In genomic region chr9:97629136-97629535, GRCh38 we compare ENCODE assay signal across 18 cellular contexts. TPM values are rescaled to one million over a fixed set of nuclear protein-coding genes. Genes with fewer than 3 reads are reported as not detected.
DNase-seq lines count a peak whose midpoint lies in the region; ATAC-seq and TF ChIP-seq lines count a peak whose summit lies in the region.
"Had no signal": no experiment of that assay in that cellular context is flagged by ENCODE, and none has a peak within 500 bp of the region (broad histone marks: within the 10 kb centered on the region; RNA-seq: fewer than 3 reads in every experiment).

No MANE protein-coding gene starts in this region.

- DNase-seq in heart left ventricle (no peak), Right ventricle myocardium inferior (ENCODE audit: missing footprints) (no peak), endodermal cell (no peak), neural progenitor cell (ENCODE audit: low spot score) (no peak), WERI-Rb-1 (no peak), ACHN (no peak)
- DNase-seq: DMS 273 treated with DMSO at 0.1 percent for 48 hours, GDM1, KBM-7, NCI-H1092, NCI-H146, NCI-H510A, NCI-H774 had no signal

- H3K4me3 Mint-ChIP-seq in endodermal cell = no peak overlapping the region
- H3K4me3 Mint-ChIP-seq in neural progenitor cell = no peak overlapping the region

- H3K36me3 Mint-ChIP-seq in endodermal cell (ENCODE audit: low read depth) = peaks cover 22% of the 10 kb centered on the region
- H3K36me3 Mint-ChIP-seq in neural progenitor cell = peaks cover 10% of the 10 kb centered on the region

- H3K9me3 ChIP-seq in heart left ventricle (no peaks in the 10 kb centered on the region), HUES48 (ENCODE audit: control insufficient read depth, insufficient read depth, low read length) (no peaks in the 10 kb centered on the region), endodermal cell (ENCODE audit: control insufficient read depth, low read length) (peaks cover 4% of the 10 kb centered on the region), neural progenitor cell (ENCODE audit: low read depth) (no peaks in the 10 kb centered on the region), WERI-Rb-1 (ENCODE audit: severe bottlenecking) (no peaks in the 10 kb centered on the region)
- H3K9me3 ChIP-seq: BLaER1 treated with 17β-estradiol and CSF1 and Interleukin-3, amounts not matched to agents 10 nM and 100 nM had no signal

- TF ChIP-seq CTCF in heart left ventricle (IDR thresholded peaks at IDR 0.05) (no peak), endodermal cell (conservative IDR thresholded peaks at IDR 0.05) (peak; percentile 45), neural progenitor cell (IDR thresholded peaks at IDR 0.05) (no peak), WERI-Rb-1 (IDR thresholded peaks at IDR 0.05; ENCODE audit: low read depth, low read length) (no peak)

- H3F3A ChIP-seq in neural progenitor cell (ENCODE audit: low read depth) = peaks cover 29% of the 10 kb centered on the region

- H2AFZ ChIP-seq in neural progenitor cell (replicated peaks) = no peak overlapping the region

- H3K27ac ChIP-seq in heart left ventricle = peak overlapping the region in 8 of 12 donors; percentile 11 to 57 (median 26)
- peak overlapping the region; percentile 40 for H3K27ac ChIP-seq in HUES48 (ENCODE audit: low read depth, low read length)
- no peak overlapping the region for H3K27ac ChIP-seq in endodermal cell (ENCODE audit: low read depth, low read length)
- H3K27ac ChIP-seq in neural progenitor cell = no peak overlapping the region
- no peak overlapping the region for H3K27ac ChIP-seq in WERI-Rb-1
- H3K27ac ChIP-seq: BLaER1 treated with 17β-estradiol and CSF1 and Interleukin-3, amounts not matched to agents 10 nM and 100 nM; HL-60 had no signal

- peaks cover 0 to 49% (median 24%) of the 10 kb centered on the region in 12 donors for H3K4me1 ChIP-seq in heart left ventricle
- peaks cover 14% of the 10 kb centered on the region for H3K4me1 ChIP-seq in HUES48 (ENCODE audit: control insufficient read depth, insufficient read depth, low read length)
- no peaks in the 10 kb centered on the region for H3K4me1 ChIP-seq in endodermal cell (ENCODE audit: control insufficient read depth, insufficient read depth, low read length)
- peaks cover 17% of the 10 kb centered on the region for H3K4me1 ChIP-seq in neural progenitor cell

- peaks cover 69% of the 10 kb centered on the region for H3K79me2 ChIP-seq in neural progenitor cell (ENCODE audit: low read depth)

- H3K4me3 ChIP-seq in heart left ventricle = no peak overlapping the region
- no peak overlapping the region for H3K4me3 ChIP-seq in HUES48 (ENCODE audit: low read depth, low read length)
- H3K4me3 ChIP-seq in endodermal cell (ENCODE audit: low read length) = no peak overlapping the region
- no peak overlapping the region for H3K4me3 ChIP-seq in neural progenitor cell
- no peak overlapping the region for H3K4me3 ChIP-seq in WERI-Rb-1 (ENCODE audit: low read depth, low read length)
- H3K4me3 ChIP-seq: BLaER1 treated with 17β-estradiol and CSF1 and Interleukin-3, amounts not matched to agents 10 nM and 100 nM had no signal

- in situ Hi-C loops in ACHN (cut with HindIII; ENCODE audit: low pct_ligation_motif_present, low pct_unique_long_range_greater_than_20kb, low sequenced_read_pairs) = no loop called here

- H3K4me2 ChIP-seq in neural progenitor cell = peak overlapping the region; percentile 44
- H3K4me2 ChIP-seq: BLaER1 treated with 17β-estradiol and CSF1 and Interleukin-3, amounts not matched to agents 10 nM and 100 nM had no signal

- H3K27ac Mint-ChIP-seq in endodermal cell (no peak overlapping the region), neural progenitor cell (peak overlapping the region; percentile 73)

- ATAC-seq in heart left ventricle (no peak), Right ventricle myocardium inferior (no peak), HG02981 (IDR thresholded peaks at IDR 0.05; ENCODE audit: unreplicated experiment) (no peak)
- ATAC-seq: SK-N-SH treated with all-trans-retinoic acid at 6 μM for 48 hours had no signal

- H3K4me1 Mint-ChIP-seq in endodermal cell (peaks cover 11% of the 10 kb centered on the region), neural progenitor cell (peaks cover 14% of the 10 kb centered on the region)

- H3K9me3 Mint-ChIP-seq in endodermal cell = peaks cover under 1% of the 10 kb centered on the region
- H3K9me3 Mint-ChIP-seq in neural progenitor cell = no peaks in the 10 kb centered on the region

- intact Hi-C loops in heart left ventricle (cut with DNase I) = no loop called here
- intact Hi-C loops in Right ventricle myocardium inferior (cut with DNase I) = no loop called here

- peaks cover 23% of the 10 kb centered on the region for H4K20me1 ChIP-seq in neural progenitor cell (ENCODE audit: low read depth)

- no peak for TF ChIP-seq POLR2A in heart left ventricle (IDR thresholded peaks at IDR 0.05)

- no peaks in the 10 kb centered on the region for H3K27me3 ChIP-seq in heart left ventricle
- H3K27me3 ChIP-seq in HUES48 (ENCODE audit: control insufficient read depth, insufficient read depth, low read length) = no peaks in the 10 kb centered on the region
- no peaks in the 10 kb centered on the region for H3K27me3 ChIP-seq in endodermal cell (ENCODE audit: control insufficient read depth, insufficient read depth, low read length, poor library complexity, severe bottlenecking)
- H3K27me3 ChIP-seq in neural progenitor cell = no peaks in the 10 kb centered on the region
- no peaks in the 10 kb centered on the region for H3K27me3 ChIP-seq in WERI-Rb-1 (ENCODE audit: insufficient read depth, low read depth, severe bottlenecking)
- H3K27me3 ChIP-seq: BLaER1 treated with 17β-estradiol and CSF1 and Interleukin-3, amounts not matched to agents 10 nM and 100 nM had no signal

- H3K9ac ChIP-seq in HUES48 (ENCODE audit: low read depth, low read length) = no peak overlapping the region
- H3K9ac ChIP-seq in endodermal cell (ENCODE audit: extremely low read depth, low read length, poor library complexity, severe bottlenecking) = no peak overlapping the region
- no peak overlapping the region for H3K9ac ChIP-seq in neural progenitor cell
- H3K9ac ChIP-seq: BLaER1 treated with 17β-estradiol and CSF1 and Interleukin-3, amounts not matched to agents 10 nM and 100 nM had no signal

- H3K27me3 Mint-ChIP-seq in endodermal cell (ENCODE audit: insufficient read depth) (no peaks in the 10 kb centered on the region), neural progenitor cell (ENCODE audit: insufficient read depth, low read depth) (peaks cover 2% of the 10 kb centered on the region)

- H3K36me3 ChIP-seq in heart left ventricle (peaks cover 0 to 34% (median 21%) of the 10 kb centered on the region in 9 donors), HUES48 (ENCODE audit: control insufficient read depth, insufficient read depth, low read length) (peaks cover 31% of the 10 kb centered on the region), endodermal cell (ENCODE audit: control insufficient read depth, insufficient read depth, low read length) (peaks cover 30% of the 10 kb centered on the region), neural progenitor cell (peaks cover 21% of the 10 kb centered on the region), WERI-Rb-1 (peaks cover 29% of the 10 kb centered on the region)

RNA-seq across cellular contexts. Expression of gene TSTD2, which starts 4.0 kb away (rescaled TPM):
- total RNA-seq in heart left ventricle = 10 to 100 TPM; 16.5 to 32.9 (median 22.4) TPM
- 10 to 100 TPM; 10.5 to 14.6 TPM for polyA plus RNA-seq in heart left ventricle
- total RNA-seq in Right ventricle myocardium inferior = 24.8 TPM
- 10 to 100 TPM; 23.0 TPM for total RNA-seq in endodermal cell
- 31.3 TPM for polyA plus RNA-seq in endodermal cell (2013, experiment 1 of 2)
- 25.4 TPM for polyA plus RNA-seq in endodermal cell (2013, experiment 2 of 2)
- 31.5 and 45.4 TPM in 2 replicates for total RNA-seq in neural progenitor cell (ENCODE audit: low replicate concordance)

RNA-seq across cellular contexts. Expression of gene NCBP1, which starts 4.5 kb away (rescaled TPM):
- total RNA-seq in heart left ventricle (10 to 100 TPM; 13.9 to 22.4 (median 19.7) TPM), Right ventricle myocardium inferior (20.0 TPM), endodermal cell (10 to 100 TPM; 47.0 to 51.7 TPM), neural progenitor cell (ENCODE audit: low replicate concordance) (42.3 and 55.9 TPM in 2 replicates)
- polyA plus RNA-seq in heart left ventricle = 10 to 100 TPM in 1 of 2 donors, 1 to 10 TPM in 1; 6.9 to 17.2 TPM
- 41.2 TPM for polyA plus RNA-seq in endodermal cell (2013, experiment 1 of 2)
- polyA plus RNA-seq in endodermal cell (2013, experiment 2 of 2) = 33.7 TPM

Comparison
In these comparisons a context has a peak if more than half of its experiments do, and no peak if none do; other contexts are left out.
1. H3K27ac ChIP-seq: peak in heart left ventricle (8 of 12) and HUES48 (single experiment); none in endodermal cell (single experiment), neural progenitor cell (single experiment) and WERI-Rb-1 (single experiment).